Comparison of ENCODE assay signal across 8 cellular contexts in the genomic region with DNA sequence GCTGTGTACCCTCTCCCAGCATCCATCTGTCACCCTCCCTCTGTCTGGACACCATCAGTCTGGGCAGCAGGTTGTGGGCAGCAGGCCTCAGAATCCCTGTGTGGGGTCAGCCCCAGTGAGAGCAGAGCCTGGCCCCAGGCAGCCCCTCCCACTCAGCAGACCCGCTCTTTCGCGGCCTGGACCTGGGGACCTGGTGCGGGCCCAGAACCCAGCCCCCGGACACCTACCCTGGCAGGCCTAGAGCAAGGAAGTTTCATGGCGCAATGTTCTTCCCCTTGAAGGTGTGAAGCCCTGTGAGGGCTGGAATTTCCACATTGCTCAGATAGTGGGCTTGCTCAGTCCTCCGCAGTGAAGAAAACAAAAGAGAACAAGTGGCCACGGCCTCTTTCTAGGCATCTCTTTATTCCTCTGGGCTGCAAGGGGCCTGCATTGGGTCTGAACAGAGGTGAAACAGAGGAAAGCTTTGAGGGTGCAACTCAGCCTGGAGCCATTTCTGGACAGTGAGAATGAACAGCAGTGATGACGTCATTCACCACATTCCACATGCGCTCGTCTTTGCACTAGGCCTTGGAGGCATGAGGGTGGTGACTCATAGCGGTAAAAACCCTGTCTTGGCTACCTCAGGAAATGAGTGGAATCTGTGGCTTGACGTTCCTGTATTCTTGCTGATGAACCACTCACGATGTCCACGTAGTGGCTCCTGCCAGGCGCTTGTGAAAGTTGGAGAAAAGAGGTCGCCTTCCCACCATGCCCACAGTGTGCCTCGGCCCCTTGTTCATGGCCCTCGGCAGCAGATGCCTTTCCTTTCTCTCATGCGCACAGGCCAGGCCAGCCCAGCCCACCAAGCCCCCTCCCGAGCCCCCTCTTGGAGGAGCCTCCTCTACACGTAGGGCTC.
A peak's percentile ranks its signal among the peaks of the same experiment; 100 is the strongest.
DNase-seq lines count a peak whose midpoint lies in the region; ATAC-seq and TF ChIP-seq lines count a peak whose summit lies in the region.

No MANE protein-coding gene starts in this region.

- H3K4me3 Mint-ChIP-seq in Calu3 (ENCODE audit: low read depth, unreplicated experiment) = peak overlapping the region; percentile 54

- BruUV-seq in Calu3 (replicated peaks; lab: Mats Ljungman, UMichigan) = TSS peak; percentile 60

- intact Hi-C loops in Calu3 (cut with micrococcal nuclease; ENCODE audit: unreplicated experiment) (loop anchor here (1.0 kb wide), 2 partner anchors 7 to 26 kb away; no protein-coding TSS in a partner anchor), uterus (cut with DNase I; ENCODE audit: low total_unique reads) (loop anchor here (10.0 kb wide), 1 partner anchor 158 kb away; no protein-coding TSS in a partner anchor)

- H3K36me3 ChIP-seq in esophagus (ENCODE audit: control insufficient read depth in 2 of 2, insufficient read depth in 2 of 2, low read length in 1 of 2) = no peaks in the 10 kb centered on the region
- no peaks in the 10 kb centered on the region for H3K36me3 ChIP-seq in uterus

- CTCF ChIA-PET in Calu3 (lab: Charles Lee) = interaction anchor here (0.7 to 3.0 kb wide), 6 partner anchors 8 to 27 kb away, joined by 3 to 16 read pairs (median 6); no protein-coding TSS in a partner anchor

- H3K4me1 Mint-ChIP-seq in Calu3 (ENCODE audit: low read depth, unreplicated experiment) = peaks cover 47% of the 10 kb centered on the region

- H3K27me3 ChIP-seq in esophagus (ENCODE audit: control insufficient read depth in 1 of 2, insufficient read depth in 2 of 2, low read length in 2 of 2) = no peaks in the 10 kb centered on the region
- no peaks in the 10 kb centered on the region for H3K27me3 ChIP-seq in uterus

- no peak for TF ChIP-seq POLR2A in uterus (IDR thresholded peaks at IDR 0.05)

- peaks cover under 1% of the 10 kb centered on the region for H3K9me3 Mint-ChIP-seq in Calu3 (ENCODE audit: low read depth, unreplicated experiment)

- H3K4me1 ChIP-seq in esophagus (ENCODE audit: control insufficient read depth in 2 of 2, insufficient read depth in 2 of 2, low read length in 1 of 2) = peaks cover 3 to 8% of the 10 kb centered on the region in 2 donors
- no peaks in the 10 kb centered on the region for H3K4me1 ChIP-seq in uterus

- H3K9me3 ChIP-seq in esophagus (ENCODE audit: control insufficient read depth in 2 of 2, insufficient read depth in 1 of 2, low read depth in 1 of 2, low read length in 1 of 2) (no peaks in the 10 kb centered on the region), uterus (no peaks in the 10 kb centered on the region)

- peak overlapping the region; percentile 81 for H3K27ac Mint-ChIP-seq in Calu3 (ENCODE audit: unreplicated experiment)

- WGBS in esophagus, 2 donors = 51 to 57% methylated on average over 22 of the region's 22 CpGs

- DNase-seq in Calu3 (peak; percentile 79), NCI-H460 (ENCODE audit: extremely low read depth, low read depth) (peak; percentile 93), omental fat pad (ENCODE audit: low spot score) (peak; percentile 45), uterus (peak; percentile 65 to 80), DMS153 (lab: John Stamatoyannopoulos, UW) (no peak), cortex of kidney (lab: John Stamatoyannopoulos, UW) (no peak)
- DNase-seq in activated CD8-positive, alpha-beta memory T cell treated with anti-CD3 and anti-CD28 coated beads, Interleukin-2, amount 50 U/mL, for 1 hour (ENCODE audit: extremely low read depth) = peak; percentile 17

- no peak overlapping the region for H3K4me3 ChIP-seq in esophagus (ENCODE audit: low read depth in 1 of 2, low read length in 2 of 2)
- no peak overlapping the region for H3K4me3 ChIP-seq in uterus

- peak; percentile 76 for ATAC-seq in omental fat pad (ENCODE audit: low FRiP score)

- H3K27ac ChIP-seq in esophagus (ENCODE audit: low read depth in 2 of 2, low read length in 1 of 2) (peak overlapping the region; percentile 40 to 77), uterus (peak overlapping the region; percentile 62 to 63)

- no peaks in the 10 kb centered on the region for H3K27me3 Mint-ChIP-seq in Calu3 (ENCODE audit: unreplicated experiment)

- peaks cover 44% of the 10 kb centered on the region for H3K36me3 Mint-ChIP-seq in Calu3 (ENCODE audit: insufficient read depth, unreplicated experiment)

- TF ChIP-seq CTCF in Calu3 (IDR thresholded peaks at IDR 0.05; ENCODE audit: unreplicated experiment) = no peak
- TF ChIP-seq CTCF in omental fat pad (IDR thresholded peaks at IDR 0.05) = no peak
- TF ChIP-seq CTCF in uterus (IDR thresholded peaks at IDR 0.05) = no peak

Comparison
In these comparisons a context has a peak if more than half of its experiments do, and no peak if none do; other contexts are left out.
1. DNase-seq: peak in Calu3 (single experiment), NCI-H460 (single experiment), activated CD8-positive, alpha-beta memory T cell treated with anti-CD3 and anti-CD28 coated beads, Interleukin-2, amount 50 U/mL, for 1 hour (single experiment), omental fat pad (single experiment) and uterus (2 of 2); none in DMS153 (single experiment) and cortex of kidney (single experiment).